1 cellular context compared by ENCODE assay signal in the genomic region with DNA sequence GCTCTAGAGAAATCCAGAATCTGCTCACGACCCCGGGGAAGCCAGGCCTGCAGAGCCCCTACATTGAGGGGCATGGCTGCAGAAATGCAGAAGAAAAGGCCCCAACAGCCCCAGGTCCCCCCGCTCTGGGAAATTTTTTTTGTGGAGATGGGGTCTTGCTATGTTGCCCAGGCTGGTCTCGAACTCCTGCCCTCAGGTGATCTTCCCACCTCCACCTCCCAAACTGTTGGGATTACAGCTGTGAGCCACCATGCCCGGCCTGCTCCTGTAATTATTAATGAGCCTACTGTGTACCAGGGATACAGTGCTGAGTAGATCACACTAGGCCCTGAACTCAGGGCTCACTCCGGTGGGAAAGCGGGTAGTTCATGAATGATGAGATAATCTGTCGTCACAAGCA.
TF ChIP-seq lines count a peak whose summit lies in the region.

No MANE protein-coding gene starts in this region.

TF ChIP-seq in K562, 482 proteins besides CTCF, POLR2A, EP300 and RAD21:
- TF ChIP-seq ZNF121 (CRISPR knock-in tag; conservative IDR thresholded peaks at IDR 0.05) (peak; percentile 84), GTF2E2 (tag; IDR thresholded peaks at IDR 0.05) (no peak), MEF2A (IDR thresholded peaks at IDR 0.05; ENCODE audit: control insufficient read depth, low read depth, low read length) (no peak), TBP (optimal IDR thresholded peaks at IDR 0.05; ENCODE audit: low read depth, low read length) (no peak), ZNF75A (CRISPR knock-in tag; IDR thresholded peaks at IDR 0.05) (no peak), EHMT2 (IDR thresholded peaks at IDR 0.05) (no peak), RBM25 (IDR thresholded peaks at IDR 0.05; ENCODE audit: low read depth, low read length, severe bottlenecking) (peak; percentile 20), HNRNPK (IDR thresholded peaks at IDR 0.05; ENCODE audit: low read depth, low read length, poor library complexity, severe bottlenecking) (no peak)
- TF ChIP-seq, protein P1, sequence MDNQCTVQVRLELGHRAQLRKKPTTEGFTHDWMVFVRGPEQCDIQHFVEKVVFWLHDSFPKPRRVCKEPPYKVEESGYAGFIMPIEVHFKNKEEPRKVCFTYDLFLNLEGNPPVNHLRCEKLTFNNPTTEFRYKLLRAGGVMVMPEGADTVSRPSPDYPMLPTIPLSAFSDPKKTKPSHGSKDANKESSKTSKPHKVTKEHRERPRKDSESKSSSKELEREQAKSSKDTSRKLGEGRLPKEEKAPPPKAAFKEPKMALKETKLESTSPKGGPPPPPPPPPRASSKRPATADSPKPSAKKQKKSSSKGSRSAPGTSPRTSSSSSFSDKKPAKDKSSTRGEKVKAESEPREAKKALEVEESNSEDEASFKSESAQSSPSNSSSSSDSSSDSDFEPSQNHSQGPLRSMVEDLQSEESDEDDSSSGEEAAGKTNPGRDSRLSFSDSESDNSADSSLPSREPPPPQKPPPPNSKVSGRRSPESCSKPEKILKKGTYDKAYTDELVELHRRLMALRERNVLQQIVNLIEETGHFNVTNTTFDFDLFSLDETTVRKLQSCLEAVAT (IDR thresholded peaks at IDR 0.05), result no peak
